In the genomic region with DNA sequence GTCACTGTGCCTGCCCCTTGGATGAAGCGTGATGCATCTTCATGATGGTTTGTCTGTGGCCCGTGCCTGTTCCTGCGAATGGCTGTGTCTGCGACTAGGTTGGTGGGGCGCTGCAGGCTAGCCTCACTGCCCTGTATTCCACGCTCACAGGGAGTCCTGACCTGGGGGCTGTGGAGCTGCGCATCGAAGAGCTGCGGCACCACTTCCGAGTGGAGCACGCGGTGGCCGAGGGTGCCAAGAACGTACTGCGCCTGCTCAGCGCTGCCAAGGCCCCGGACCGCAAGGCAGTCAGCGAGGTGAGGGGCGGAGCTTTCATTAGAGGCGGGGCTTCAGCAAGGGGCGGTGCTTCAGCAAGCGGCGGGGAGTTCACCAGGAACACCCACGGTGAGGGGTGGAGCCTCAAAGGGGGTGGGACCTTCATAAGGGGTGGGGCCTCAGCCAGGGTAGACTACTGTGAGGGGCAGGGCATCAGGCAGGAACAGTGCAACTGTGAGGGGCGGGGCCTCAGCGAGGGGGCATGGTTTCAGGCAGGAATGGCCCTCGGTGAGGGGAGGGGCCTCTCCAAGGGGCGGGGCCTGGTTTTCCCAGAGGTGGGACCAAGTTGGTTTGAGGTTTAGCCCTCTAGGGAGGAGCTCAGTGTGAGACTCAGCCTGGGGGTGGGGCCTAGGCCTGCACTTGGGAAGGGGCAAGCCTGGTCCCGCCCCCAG, we compare ENCODE assay signal across 8 cellular contexts. TPM values are rescaled to one million over a fixed set of nuclear protein-coding genes. Genes with fewer than 3 reads are reported as not detected.
DNase-seq lines count a peak whose midpoint lies in the region; ATAC-seq and TF ChIP-seq lines count a peak whose summit lies in the region.

No MANE protein-coding gene starts in this region.

- intact Hi-C loops in testis (cut with DNase I; ENCODE audit: low total_unique reads) = no loop called here

- no peaks in the 10 kb centered on the region for H3K9me3 ChIP-seq in testis

- DNase-seq in GM12865 (ENCODE audit: low read depth) (peak; percentile 71), NCI-H69 (lab: John Stamatoyannopoulos, UW) (peak; percentile 55), iPS DF 19.7 (ENCODE audit: low read depth, low spot score) (peak; percentile 64), testis (peak; percentile 85), HuH-7 (ENCODE audit: low spot score) (no peak)
- DNase-seq in activated CD8-positive, alpha-beta memory T cell treated with anti-CD3 and anti-CD28 coated beads, Interleukin-2, amount 10 ng/mL, durations not matched to agents 7 days and 5 days = peak; percentile 85

- peak; percentile 93 for ATAC-seq in activated CD8-positive, alpha-beta memory T cell treated with anti-CD3 and anti-CD28 coated beads, Interleukin-2, amount 10 ng/mL, durations not matched to agents 7 days and 5 days
- ATAC-seq in HG02870 (IDR thresholded peaks at IDR 0.05; ENCODE audit: unreplicated experiment) (no peak), HG03039 (IDR thresholded peaks at IDR 0.05; ENCODE audit: unreplicated experiment) (no peak)

- H3K27me3 ChIP-seq in testis = no peaks in the 10 kb centered on the region

- WGBS in testis, 2 donors = 38 to 67% methylated on average over 5 to 30 of the region's 30 CpGs

- no peak overlapping the region for H3K27ac Mint-ChIP-seq in activated CD8-positive, alpha-beta memory T cell treated with anti-CD3 and anti-CD28 coated beads, Interleukin-2, amount 10 ng/mL, durations not matched to agents 7 days and 5 days

- H3K4me3 Mint-ChIP-seq in activated CD8-positive, alpha-beta memory T cell treated with anti-CD3 and anti-CD28 coated beads, Interleukin-2, amount 10 ng/mL, durations not matched to agents 7 days and 5 days = no peak overlapping the region

- H3K36me3 ChIP-seq in testis (ENCODE audit: low read depth, missing control alignments) = no peaks in the 10 kb centered on the region

- no peaks in the 10 kb centered on the region for H3K27me3 Mint-ChIP-seq in activated CD8-positive, alpha-beta memory T cell treated with anti-CD3 and anti-CD28 coated beads, Interleukin-2, amount 10 ng/mL, durations not matched to agents 7 days and 5 days

- peaks cover 10% of the 10 kb centered on the region for H3K4me1 Mint-ChIP-seq in activated CD8-positive, alpha-beta memory T cell treated with anti-CD3 and anti-CD28 coated beads, Interleukin-2, amount 10 ng/mL, durations not matched to agents 7 days and 5 days

- no peaks in the 10 kb centered on the region for H3K4me1 ChIP-seq in testis

- H3K4me3 ChIP-seq in GM12865 (ENCODE audit: low read depth, low read length) (no peak overlapping the region), testis (peak overlapping the region in 1 of 2 donors; percentile 17)

- no peaks in the 10 kb centered on the region for H3K9me3 Mint-ChIP-seq in activated CD8-positive, alpha-beta memory T cell treated with anti-CD3 and anti-CD28 coated beads, Interleukin-2, amount 10 ng/mL, durations not matched to agents 7 days and 5 days (ENCODE audit: low read depth)

- CTCF ChIA-PET in activated CD8-positive, alpha-beta memory T cell treated with anti-CD3 and anti-CD28 coated beads, Interleukin-2, amount 10 ng/mL, durations not matched to agents 7 days and 5 days (lab: Charles Lee) = interaction anchor here (1.1 kb wide), 2 partner anchors 18 to 30 kb away, joined by 3 read pairs; no protein-coding TSS in a partner anchor

- peaks cover 56% of the 10 kb centered on the region for H3K36me3 Mint-ChIP-seq in activated CD8-positive, alpha-beta memory T cell treated with anti-CD3 and anti-CD28 coated beads, Interleukin-2, amount 10 ng/mL, durations not matched to agents 7 days and 5 days

- TF ChIP-seq POLR2A in testis (IDR thresholded peaks at IDR 0.05) = no peak

- TF ChIP-seq CTCF in GM12865 (IDR thresholded peaks at IDR 0.05; ENCODE audit: insufficient read depth, low read depth, low read length, missing control alignments) (no peak), testis (IDR thresholded peaks at IDR 0.05) (no peak)

- no peak overlapping the region for H3K27ac ChIP-seq in testis

RNA-seq across cellular contexts. Expression of a gene that starts 17.2 kb away (rescaled TPM):
- 100 to 1,000 TPM; 224 to 236 TPM for total RNA-seq in activated CD8-positive, alpha-beta memory T cell treated with anti-CD3 and anti-CD28 coated beads, Interleukin-2, amount 10 ng/mL, durations not matched to agents 7 days and 5 days
- total RNA-seq in testis = 100 to 1,000 TPM; 204 to 259 TPM
- 116 TPM for polyA plus RNA-seq in testis (ENCODE audit: insufficient read depth, low read depth, low replicate concordance)

RNA-seq across cellular contexts. Expression of a gene that starts 24.8 kb away (rescaled TPM):
- under 1 TPM in 1 of 2 experiments, not detected in 1; 0.40 TPM for total RNA-seq in activated CD8-positive, alpha-beta memory T cell treated with anti-CD3 and anti-CD28 coated beads, Interleukin-2, amount 10 ng/mL, durations not matched to agents 7 days and 5 days
- 1 to 10 TPM; 1.4 to 1.5 TPM for total RNA-seq in testis
- 0.22 TPM for polyA plus RNA-seq in testis (ENCODE audit: insufficient read depth, low read depth, low replicate concordance)

RNA-seq across cellular contexts. Expression of a gene that starts 31.2 kb away (rescaled TPM):
- 100 to 1,000 TPM; 273 to 311 TPM for total RNA-seq in activated CD8-positive, alpha-beta memory T cell treated with anti-CD3 and anti-CD28 coated beads, Interleukin-2, amount 10 ng/mL, durations not matched to agents 7 days and 5 days
- total RNA-seq in testis = 100 to 1,000 TPM; 218 to 295 TPM
- 323 TPM for polyA plus RNA-seq in testis (ENCODE audit: insufficient read depth, low read depth, low replicate concordance)

RNA-seq across cellular contexts. Expression of a gene that starts 45.6 kb away (rescaled TPM):
- 10 to 100 TPM; 26.2 to 30.8 TPM for total RNA-seq in activated CD8-positive, alpha-beta memory T cell treated with anti-CD3 and anti-CD28 coated beads, Interleukin-2, amount 10 ng/mL, durations not matched to agents 7 days and 5 days
- 10 to 100 TPM; 55.0 to 57.5 TPM for total RNA-seq in testis
- polyA plus RNA-seq in testis (ENCODE audit: insufficient read depth, low read depth, low replicate concordance) = 47.8 TPM
